14 cellular contexts compared by ENCODE assay signal in genomic region chr9:87100001-87100400, GRCh38.
DNase-seq lines count a peak whose midpoint lies in the region; ATAC-seq and TF ChIP-seq lines count a peak whose summit lies in the region.
"Had no signal": no experiment of that assay in that cellular context is flagged by ENCODE, and none has a peak within 500 bp of the region (broad histone marks: within the 10 kb centered on the region; RNA-seq: fewer than 3 reads in every experiment).

No MANE protein-coding gene starts in this region.

- peak; percentile 32 for DNase-seq in COLO829 (ENCODE audit: low spot score)
- peak; percentile 49 for DNase-seq in SK-MEL-5 (ENCODE audit: low read depth, low spot score)
- no peak for DNase-seq in activated effector memory CD4-positive, alpha-beta T cell treated with Interleukin-2 at 50 U/mL for 16 hours
- no peak for DNase-seq in stimulated activated CD4-positive, alpha-beta T cell treated with anti-CD3 and anti-CD28 coated beads, Interleukin-15, amount 100 ng/mL, for 24 hours
- DNase-seq: C1 segment of cervical spinal cord; Caco-2; CD4-positive, alpha-beta memory T cell; DMS79; EL; GDM1; H7 had no signal

- no peak for ATAC-seq in HG02571 (IDR thresholded peaks at IDR 0.05; ENCODE audit: unreplicated experiment)
- ATAC-seq: GM12878 had no signal

- no peak overlapping the region for H3K4me3 Mint-ChIP-seq in nephron
- H3K4me3 Mint-ChIP-seq: CD4-positive, alpha-beta memory T cell had no signal

- no peaks in the 10 kb centered on the region for H3K9me3 Mint-ChIP-seq in nephron

- peaks cover 45% of the 10 kb centered on the region for H3K4me1 Mint-ChIP-seq in nephron

- no peaks in the 10 kb centered on the region for H3K27me3 Mint-ChIP-seq in nephron (ENCODE audit: low read depth)

- no peak for TF ChIP-seq CTCF in nephron (IDR thresholded peaks at IDR 0.05; ENCODE audit: unreplicated experiment in 3 of 3)

- no peaks in the 10 kb centered on the region for H3K36me3 Mint-ChIP-seq in nephron (ENCODE audit: low read depth)
- H3K36me3 Mint-ChIP-seq: CD4-positive, alpha-beta memory T cell had no signal

- H3K27ac Mint-ChIP-seq in nephron, result peak overlapping the region in 2 of 3 experiments; percentile 26 to 28
- H3K27ac Mint-ChIP-seq: CD4-positive, alpha-beta memory T cell had no signal

- in situ Hi-C loops in SK-MEL-5 (cut with HindIII; ENCODE audit: low pct_unique_long_range_greater_than_20kb, low sequenced_read_pairs), result no loop called here

Comparison
In these comparisons a context has a peak if more than half of its experiments do, and no peak if none do; other contexts are left out.
1. DNase-seq: peak in COLO829 (single experiment) and SK-MEL-5 (single experiment); none in activated effector memory CD4-positive, alpha-beta T cell treated with Interleukin-2 at 50 U/mL for 16 hours (single experiment) and stimulated activated CD4-positive, alpha-beta T cell treated with anti-CD3 and anti-CD28 coated beads, Interleukin-15, amount 100 ng/mL, for 24 hours (single experiment).